17 cellular contexts compared by ENCODE assay signal in genomic region chr2:197079414-197079813, GRCh38.
DNase-seq lines count a peak whose midpoint lies in the region; ATAC-seq, FAIRE-seq and TF ChIP-seq lines count a peak whose summit lies in the region.
"Had no signal": no experiment of that assay in that cellular context is flagged by ENCODE, and none has a peak within 500 bp of the region (broad histone marks: within the 10 kb centered on the region; RNA-seq: fewer than 3 reads in every experiment).

No MANE protein-coding gene starts in this region.

- DNase-seq in AG09309 (ENCODE audit: low read depth) (peak; percentile 23), HCEC 1CT (peak; percentile 28), endothelial cell of umbilical vein (ENCODE audit: low read depth, low spot score) (no peak), osteocyte (ENCODE audit: extremely low spot score, unreplicated experiment) (no peak), progenitor cell of endocrine pancreas (ENCODE audit: low spot score, unreplicated experiment) (no peak)
- DNase-seq in stimulated activated naive CD4-positive, alpha-beta T cell (lab: John Stamatoyannopoulos, UW), result no peak
- DNase-seq in activated naive CD4-positive, alpha-beta T cell treated with anti-CD3 and anti-CD28 coated beads, Interleukin-2, amount 10 ng/mL, durations not matched to agents 7 days and 5 days, result no peak
- DNase-seq: activated CD4-positive, alpha-beta T cell treated with anti-CD3 and anti-CD28 coated beads for 48 hours; CD4-positive, alpha-beta memory T cell; Kasumi-1; mesenchymal stem cell; pancreas; stimulated activated CD4-positive, alpha-beta T cell treated with anti-CD3 and anti-CD28 coated beads, Interleukin-2, amount 100 ng/mL, for 24 hours had no signal

- no peaks in the 10 kb centered on the region for H4K20me1 ChIP-seq in endothelial cell of umbilical vein (replicated peaks; ENCODE audit: control insufficient read depth, extremely low read depth, insufficient read depth, low read length)

- H3K27ac ChIP-seq in endothelial cell of umbilical vein (ENCODE audit: insufficient read depth, low read depth, low read length), result no peak overlapping the region
- H3K27ac ChIP-seq: cardiac muscle cell, epithelial cell of prostate, pancreas had no signal

- H3K4me3 ChIP-seq in AG09309 (ENCODE audit: control insufficient read depth, low read depth, low read length) (no peak overlapping the region), endothelial cell of umbilical vein (replicated peaks in 1 of 3; ENCODE audit: insufficient read depth in 1 of 3, low read depth in 1 of 3, low read length in 3 of 3) (no peak overlapping the region)
- H3K4me3 ChIP-seq: cardiac muscle cell, pancreas had no signal

- POLR2A ChIA-PET in endothelial cell of umbilical vein (lab: Charles Lee), result interaction anchor here (0.6 kb wide), 1 partner anchor 57 kb away, joined by 3 read pairs; no protein-coding TSS in a partner anchor

- intact Hi-C loops in endothelial cell of umbilical vein (cut with micrococcal nuclease), result loop anchor here (2.0 kb wide), 2 partner anchors 67 to 231 kb away; partner anchors contain the start of gene ANKRD44

- no peaks in the 10 kb centered on the region for H3K27me3 Mint-ChIP-seq in osteocyte (ENCODE audit: unreplicated experiment)
- H3K27me3 Mint-ChIP-seq in activated naive CD4-positive, alpha-beta T cell treated with anti-CD3 and anti-CD28 coated beads, Interleukin-2, amount 10 ng/mL, durations not matched to agents 7 days and 5 days, result no peaks in the 10 kb centered on the region
- H3K27me3 Mint-ChIP-seq in progenitor cell of endocrine pancreas, result no peaks in the 10 kb centered on the region
- H3K27me3 Mint-ChIP-seq: activated T-helper 17 cell treated with anti-CD3 and anti-CD28 coated beads, Interleukin-2, amount 50 U/mL, for 72 hours; CD4-positive, alpha-beta memory T cell had no signal

- peaks cover 0 to 1% of the 10 kb centered on the region in 2 experiments for H3K27me3 ChIP-seq in endothelial cell of umbilical vein (ENCODE audit: control insufficient read depth in 2 of 2, insufficient read depth in 2 of 2, low read length in 2 of 2)
- H3K27me3 ChIP-seq: cardiac muscle cell, pancreas had no signal

- peaks cover 10% of the 10 kb centered on the region for H3K4me1 ChIP-seq in endothelial cell of umbilical vein (ENCODE audit: control insufficient read depth, extremely low read depth, insufficient read depth, low read length)

- no TSS peak for BruUV-seq in endothelial cell of umbilical vein (replicated peaks; lab: Mats Ljungman, UMichigan)

- peaks cover 5% of the 10 kb centered on the region for H3K9me3 Mint-ChIP-seq in osteocyte (ENCODE audit: unreplicated experiment)
- peaks cover 2% of the 10 kb centered on the region for H3K9me3 Mint-ChIP-seq in activated naive CD4-positive, alpha-beta T cell treated with anti-CD3 and anti-CD28 coated beads, Interleukin-2, amount 10 ng/mL, durations not matched to agents 7 days and 5 days
- peaks cover 3% of the 10 kb centered on the region for H3K9me3 Mint-ChIP-seq in progenitor cell of endocrine pancreas (ENCODE audit: low read depth)
- H3K9me3 Mint-ChIP-seq: activated T-helper 17 cell treated with anti-CD3 and anti-CD28 coated beads, Interleukin-2, amount 50 U/mL, for 72 hours had no signal

- CTCF ChIA-PET in endothelial cell of umbilical vein (lab: Charles Lee), result interaction anchor here (1.5 to 1.6 kb wide), 2 partner anchors 20 to 89 kb away, joined by 3 to 7 read pairs; no protein-coding TSS in a partner anchor
- CTCF ChIA-PET in activated naive CD4-positive, alpha-beta T cell treated with anti-CD3 and anti-CD28 coated beads, Interleukin-2, amount 10 ng/mL, durations not matched to agents 7 days and 5 days (lab: Charles Lee), result interaction anchor here (1.0 kb wide), 1 partner anchor 18 kb away, joined by 3 read pairs; no protein-coding TSS in a partner anchor

- no peak overlapping the region for H2AFZ ChIP-seq in endothelial cell of umbilical vein (ENCODE audit: low read depth, low read length)

- no peaks in the 10 kb centered on the region for H3K36me3 ChIP-seq in endothelial cell of umbilical vein (ENCODE audit: control insufficient read depth in 2 of 2, extremely low read depth in 1 of 2, insufficient read depth in 2 of 2, low read length in 2 of 2)
- H3K36me3 ChIP-seq: cardiac muscle cell, pancreas had no signal

- TF ChIP-seq POLR2A in endothelial cell of umbilical vein (IDR thresholded peaks at IDR 0.05; ENCODE audit: low read depth, low read length), result no peak

- H3K27ac Mint-ChIP-seq in osteocyte (ENCODE audit: unreplicated experiment) (peak overlapping the region; percentile 14), progenitor cell of endocrine pancreas (no peak overlapping the region)
- no peak overlapping the region for H3K27ac Mint-ChIP-seq in activated naive CD4-positive, alpha-beta T cell treated with anti-CD3 and anti-CD28 coated beads, Interleukin-2, amount 10 ng/mL, durations not matched to agents 7 days and 5 days
- H3K27ac Mint-ChIP-seq: activated T-helper 17 cell treated with anti-CD3 and anti-CD28 coated beads, Interleukin-2, amount 50 U/mL, for 72 hours had no signal

- H3K4me3 Mint-ChIP-seq in osteocyte (ENCODE audit: unreplicated experiment) (no peak overlapping the region), progenitor cell of endocrine pancreas (ENCODE audit: low read depth) (no peak overlapping the region)
- no peak overlapping the region for H3K4me3 Mint-ChIP-seq in activated naive CD4-positive, alpha-beta T cell treated with anti-CD3 and anti-CD28 coated beads, Interleukin-2, amount 10 ng/mL, durations not matched to agents 7 days and 5 days
- H3K4me3 Mint-ChIP-seq: activated T-helper 17 cell treated with anti-CD3 and anti-CD28 coated beads, Interleukin-2, amount 50 U/mL, for 72 hours; CD4-positive, alpha-beta memory T cell had no signal

- H3K4me1 Mint-ChIP-seq in osteocyte (ENCODE audit: unreplicated experiment), result peaks cover 32% of the 10 kb centered on the region
- H3K4me1 Mint-ChIP-seq in activated naive CD4-positive, alpha-beta T cell treated with anti-CD3 and anti-CD28 coated beads, Interleukin-2, amount 10 ng/mL, durations not matched to agents 7 days and 5 days, result no peaks in the 10 kb centered on the region
- no peaks in the 10 kb centered on the region for H3K4me1 Mint-ChIP-seq in progenitor cell of endocrine pancreas (ENCODE audit: low read depth)

- no peak for ATAC-seq in HG02840 (IDR thresholded peaks at IDR 0.05; ENCODE audit: low FRiP score, unreplicated experiment)
- ATAC-seq: activated T-helper 17 cell treated with anti-CD3 and anti-CD28 coated beads, Interleukin-2, amount 50 U/mL, for 72 hours; pancreas had no signal

- H3K79me2 ChIP-seq in endothelial cell of umbilical vein (ENCODE audit: control insufficient read depth, insufficient read depth, low read length), result no peaks in the 10 kb centered on the region

- peak; percentile 52 for FAIRE-seq in endothelial cell of umbilical vein (lab: Jason Lieb, UNC)

- TF ChIP-seq CTCF in AG09309 (IDR thresholded peaks at IDR 0.05; ENCODE audit: control insufficient read depth, insufficient read depth, low read depth, low read length, missing control alignments) (no peak), endothelial cell of umbilical vein (IDR thresholded peaks at IDR 0.05; ENCODE audit: extremely low read depth in 1 of 2, insufficient read depth in 1 of 2, low read depth in 1 of 2, low read length in 2 of 2) (no peak), osteocyte (IDR thresholded peaks at IDR 0.05) (no peak), progenitor cell of endocrine pancreas (IDR thresholded peaks at IDR 0.05; ENCODE audit: unreplicated experiment) (no peak)

- dilution Hi-C loops in endothelial cell of umbilical vein (cut with MboI; ENCODE audit: extremely low pct_ligation_motif_present, low sequenced_read_pairs), result no loop called here

- no peak overlapping the region for H3K4me2 ChIP-seq in endothelial cell of umbilical vein (ENCODE audit: insufficient read depth, low read length)

- H3K9me3 ChIP-seq in endothelial cell of umbilical vein (replicated peaks; ENCODE audit: control insufficient read depth, insufficient read depth, low read length), result no peaks in the 10 kb centered on the region
- H3K9me3 ChIP-seq: pancreas had no signal

- peaks cover 11% of the 10 kb centered on the region for H3K36me3 Mint-ChIP-seq in osteocyte (ENCODE audit: unreplicated experiment)
- peaks cover 82% of the 10 kb centered on the region for H3K36me3 Mint-ChIP-seq in activated naive CD4-positive, alpha-beta T cell treated with anti-CD3 and anti-CD28 coated beads, Interleukin-2, amount 10 ng/mL, durations not matched to agents 7 days and 5 days
- H3K36me3 Mint-ChIP-seq in progenitor cell of endocrine pancreas (ENCODE audit: insufficient read depth), result no peaks in the 10 kb centered on the region

- H3K9me1 ChIP-seq in endothelial cell of umbilical vein (replicated peaks; ENCODE audit: control insufficient read depth, extremely low read depth, insufficient read depth, low read length), result no peaks in the 10 kb centered on the region

- no peak overlapping the region for H3K9ac ChIP-seq in endothelial cell of umbilical vein (replicated peaks; ENCODE audit: extremely low read depth, insufficient read depth, low read length)

TF ChIP-seq in endothelial cell of umbilical vein, 7 proteins besides CTCF, POLR2A, EP300 and RAD21:
- TF ChIP-seq JUN (IDR thresholded peaks at IDR 0.05; ENCODE audit: borderline replicate concordance, insufficient read depth, insufficient read length, low read depth) (no peak), MYC (IDR thresholded peaks at IDR 0.05; ENCODE audit: low read depth, low read length) (no peak), GATA2 (IDR thresholded peaks at IDR 0.05; ENCODE audit: insufficient read depth, insufficient read length, low read depth, low read length) (no peak), MAX (IDR thresholded peaks at IDR 0.05; ENCODE audit: insufficient read depth, insufficient read length) (no peak), FOS (IDR thresholded peaks at IDR 0.05; ENCODE audit: borderline replicate concordance, insufficient read depth, low read length) (no peak), POLR2AphosphoS5 (IDR thresholded peaks at IDR 0.05; ENCODE audit: insufficient read depth, low read depth, low read length) (no peak), EZH2 (IDR thresholded peaks at IDR 0.05; ENCODE audit: borderline replicate concordance, low read depth, low read length, severe bottlenecking) (no peak)
TF ChIP-seq in endothelial cell of umbilical vein: peak in this region for 0.

Comparison
In these comparisons a context has a peak if more than half of its experiments do, and no peak if none do; other contexts are left out.
1. DNase-seq: peak in AG09309 (single experiment) and HCEC 1CT (single experiment); none in endothelial cell of umbilical vein (single experiment), osteocyte (single experiment), stimulated activated naive CD4-positive, alpha-beta T cell (0 of 6), activated naive CD4-positive, alpha-beta T cell treated with anti-CD3 and anti-CD28 coated beads, Interleukin-2, amount 10 ng/mL, durations not matched to agents 7 days and 5 days (single experiment) and progenitor cell of endocrine pancreas (single experiment).